In the genomic region with DNA sequence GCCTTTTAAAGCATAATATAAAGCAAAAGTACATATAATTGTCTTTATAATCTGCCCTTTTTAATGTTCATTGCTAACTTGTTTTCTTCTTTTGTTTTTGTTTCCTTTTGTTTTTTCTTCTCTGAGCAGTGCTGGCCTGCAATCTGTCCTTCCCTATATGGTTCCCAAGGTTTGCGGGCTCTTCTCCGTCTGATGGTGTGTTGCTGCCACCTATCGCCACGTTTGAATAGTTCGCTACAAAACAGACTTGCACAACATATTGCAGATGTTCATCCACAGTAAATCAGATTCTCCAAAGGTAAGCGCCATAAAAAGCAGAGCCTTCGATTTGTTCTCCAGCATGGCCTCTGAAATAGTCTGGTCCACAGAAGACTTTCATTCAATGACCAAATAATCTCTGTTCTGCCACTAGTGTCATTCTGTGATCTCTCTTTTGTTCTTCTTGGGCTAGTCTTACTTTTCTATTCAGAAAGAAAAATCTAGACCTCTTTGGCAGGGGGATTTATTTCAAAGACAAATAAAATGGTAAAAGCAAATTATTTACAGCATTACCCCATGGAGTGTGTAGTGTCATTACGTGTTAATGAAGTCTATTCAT, we compare ENCODE assay signal across 8 cellular contexts. TPM values are rescaled to one million over a fixed set of nuclear protein-coding genes. Genes with fewer than 3 reads are reported as not detected.
DNase-seq lines count a peak whose midpoint lies in the region; ATAC-seq and TF ChIP-seq lines count a peak whose summit lies in the region.

No MANE protein-coding gene starts in this region.

- no peaks in the 10 kb centered on the region for H3K36me3 ChIP-seq in stomach

- H3K4me1 ChIP-seq in stomach = no peaks in the 10 kb centered on the region

- TF ChIP-seq EP300 in stomach (IDR thresholded peaks at IDR 0.05) = no peak

- H3K27ac Mint-ChIP-seq in WTC11 (no peak overlapping the region), memory B cell (no peak overlapping the region)

- 2 to 6% (median 5%) methylated on average over 8 of the region's 8 CpGs for WGBS in stomach, 5 donors

- CTCF ChIA-PET in WTC11 (lab: Charles Lee) = no interaction called here

- ATAC-seq in GM19328 (IDR thresholded peaks at IDR 0.05; ENCODE audit: unreplicated experiment) (peak; percentile 81), HG03378 (IDR thresholded peaks at IDR 0.05; ENCODE audit: unreplicated experiment) (peak; percentile 94), WTC11 (peak; percentile 100), memory B cell (ENCODE audit: low read depth) (peak; percentile 64)

- TF ChIP-seq CTCF in WTC11 (IDR thresholded peaks at IDR 0.05) (peak; percentile 54), stomach (IDR thresholded peaks at IDR 0.05) (peak in 5 of 7 experiments; percentile 23 to 58 (median 46))

- H3K9me3 Mint-ChIP-seq in WTC11 (no peaks in the 10 kb centered on the region), memory B cell (no peaks in the 10 kb centered on the region)

- H3K36me3 Mint-ChIP-seq in WTC11 (no peaks in the 10 kb centered on the region), memory B cell (no peaks in the 10 kb centered on the region)

- TF ChIP-seq POLR2A in stomach (IDR thresholded peaks at IDR 0.05) = no peak

- DNase-seq in COLO668 (lab: John Stamatoyannopoulos, UW; ENCODE audit: unreplicated experiment) = peak; percentile 76
- DNase-seq in NCI-H2227 treated with DMSO at 0.1 percent for 48 hours (lab: John Stamatoyannopoulos, UW) = peak; percentile 92
- DNase-seq in WTC11 (ENCODE audit: low spot score) = peak; percentile 70
- DNase-seq in effector CD4-positive, alpha-beta T cell = peak; percentile 2
- DNase-seq in memory B cell (ENCODE audit: low spot score in 2 of 2) = peak in 1 of 2 donors; percentile 12
- peak; percentile 54 for DNase-seq in stomach

- H3K4me3 Mint-ChIP-seq in WTC11 (no peak overlapping the region), memory B cell (no peak overlapping the region)

- no peaks in the 10 kb centered on the region for H3K27me3 Mint-ChIP-seq in WTC11 (ENCODE audit: low read depth)
- H3K27me3 Mint-ChIP-seq in memory B cell = no peaks in the 10 kb centered on the region

- no peaks in the 10 kb centered on the region for H3K9me3 ChIP-seq in stomach

- H3K4me1 Mint-ChIP-seq in WTC11 (peaks cover 4% of the 10 kb centered on the region; the same call in 1 of the 2 replicates), memory B cell (peaks cover 4% of the 10 kb centered on the region)

- POLR2A ChIA-PET in WTC11 (lab: Charles Lee) = no interaction called here

- no peak overlapping the region for H3K27ac ChIP-seq in stomach

- intact Hi-C loops in stomach (cut with DNase I; ENCODE audit: low total_unique reads) = no loop called here

- H3K27me3 ChIP-seq in stomach = no peaks in the 10 kb centered on the region

- H3K4me3 ChIP-seq in stomach = no peak overlapping the region

TF ChIP-seq in WTC11, 78 proteins besides CTCF, POLR2A, EP300 and RAD21:
- TF ChIP-seq, protein P1, sequence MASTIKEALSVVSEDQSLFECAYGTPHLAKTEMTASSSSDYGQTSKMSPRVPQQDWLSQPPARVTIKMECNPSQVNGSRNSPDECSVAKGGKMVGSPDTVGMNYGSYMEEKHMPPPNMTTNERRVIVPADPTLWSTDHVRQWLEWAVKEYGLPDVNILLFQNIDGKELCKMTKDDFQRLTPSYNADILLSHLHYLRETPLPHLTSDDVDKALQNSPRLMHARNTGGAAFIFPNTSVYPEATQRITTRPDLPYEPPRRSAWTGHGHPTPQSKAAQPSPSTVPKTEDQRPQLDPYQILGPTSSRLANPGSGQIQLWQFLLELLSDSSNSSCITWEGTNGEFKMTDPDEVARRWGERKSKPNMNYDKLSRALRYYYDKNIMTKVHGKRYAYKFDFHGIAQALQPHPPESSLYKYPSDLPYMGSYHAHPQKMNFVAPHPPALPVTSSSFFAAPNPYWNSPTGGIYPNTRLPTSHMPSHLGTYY (CRISPR knock-in tag; IDR thresholded peaks at IDR 0.05) = no peak
- no peak for TF ChIP-seq ZNF219 (CRISPR knock-in tag; IDR thresholded peaks at IDR 0.05; ENCODE audit: borderline replicate concordance)
- TF ChIP-seq OVOL2 (CRISPR knock-in tag; IDR thresholded peaks at IDR 0.05; ENCODE audit: borderline replicate concordance) = no peak
- TF ChIP-seq FOXP1 (CRISPR knock-in tag; IDR thresholded peaks at IDR 0.05; ENCODE audit: borderline replicate concordance) = no peak
- TF ChIP-seq, protein P2, sequence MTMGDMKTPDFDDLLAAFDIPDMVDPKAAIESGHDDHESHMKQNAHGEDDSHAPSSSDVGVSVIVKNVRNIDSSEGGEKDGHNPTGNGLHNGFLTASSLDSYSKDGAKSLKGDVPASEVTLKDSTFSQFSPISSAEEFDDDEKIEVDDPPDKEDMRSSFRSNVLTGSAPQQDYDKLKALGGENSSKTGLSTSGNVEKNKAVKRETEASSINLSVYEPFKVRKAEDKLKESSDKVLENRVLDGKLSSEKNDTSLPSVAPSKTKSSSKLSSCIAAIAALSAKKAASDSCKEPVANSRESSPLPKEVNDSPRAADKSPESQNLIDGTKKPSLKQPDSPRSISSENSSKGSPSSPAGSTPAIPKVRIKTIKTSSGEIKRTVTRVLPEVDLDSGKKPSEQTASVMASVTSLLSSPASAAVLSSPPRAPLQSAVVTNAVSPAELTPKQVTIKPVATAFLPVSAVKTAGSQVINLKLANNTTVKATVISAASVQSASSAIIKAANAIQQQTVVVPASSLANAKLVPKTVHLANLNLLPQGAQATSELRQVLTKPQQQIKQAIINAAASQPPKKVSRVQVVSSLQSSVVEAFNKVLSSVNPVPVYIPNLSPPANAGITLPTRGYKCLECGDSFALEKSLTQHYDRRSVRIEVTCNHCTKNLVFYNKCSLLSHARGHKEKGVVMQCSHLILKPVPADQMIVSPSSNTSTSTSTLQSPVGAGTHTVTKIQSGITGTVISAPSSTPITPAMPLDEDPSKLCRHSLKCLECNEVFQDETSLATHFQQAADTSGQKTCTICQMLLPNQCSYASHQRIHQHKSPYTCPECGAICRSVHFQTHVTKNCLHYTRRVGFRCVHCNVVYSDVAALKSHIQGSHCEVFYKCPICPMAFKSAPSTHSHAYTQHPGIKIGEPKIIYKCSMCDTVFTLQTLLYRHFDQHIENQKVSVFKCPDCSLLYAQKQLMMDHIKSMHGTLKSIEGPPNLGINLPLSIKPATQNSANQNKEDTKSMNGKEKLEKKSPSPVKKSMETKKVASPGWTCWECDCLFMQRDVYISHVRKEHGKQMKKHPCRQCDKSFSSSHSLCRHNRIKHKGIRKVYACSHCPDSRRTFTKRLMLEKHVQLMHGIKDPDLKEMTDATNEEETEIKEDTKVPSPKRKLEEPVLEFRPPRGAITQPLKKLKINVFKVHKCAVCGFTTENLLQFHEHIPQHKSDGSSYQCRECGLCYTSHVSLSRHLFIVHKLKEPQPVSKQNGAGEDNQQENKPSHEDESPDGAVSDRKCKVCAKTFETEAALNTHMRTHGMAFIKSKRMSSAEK (CRISPR knock-in tag; IDR thresholded peaks at IDR 0.05; ENCODE audit: borderline replicate concordance) = no peak
- TF ChIP-seq NFYB (CRISPR knock-in tag; conservative IDR thresholded peaks at IDR 0.05; ENCODE audit: low read depth) = no peak
- TF ChIP-seq KAT7 (CRISPR knock-in tag; IDR thresholded peaks at IDR 0.05; ENCODE audit: borderline replicate concordance) = no peak
- no peak for TF ChIP-seq JAZF1 (CRISPR knock-in tag; IDR thresholded peaks at IDR 0.05)
- no peak for TF ChIP-seq ZNF396 (CRISPR knock-in tag; IDR thresholded peaks at IDR 0.05; ENCODE audit: borderline replicate concordance)
- TF ChIP-seq, protein P3, sequence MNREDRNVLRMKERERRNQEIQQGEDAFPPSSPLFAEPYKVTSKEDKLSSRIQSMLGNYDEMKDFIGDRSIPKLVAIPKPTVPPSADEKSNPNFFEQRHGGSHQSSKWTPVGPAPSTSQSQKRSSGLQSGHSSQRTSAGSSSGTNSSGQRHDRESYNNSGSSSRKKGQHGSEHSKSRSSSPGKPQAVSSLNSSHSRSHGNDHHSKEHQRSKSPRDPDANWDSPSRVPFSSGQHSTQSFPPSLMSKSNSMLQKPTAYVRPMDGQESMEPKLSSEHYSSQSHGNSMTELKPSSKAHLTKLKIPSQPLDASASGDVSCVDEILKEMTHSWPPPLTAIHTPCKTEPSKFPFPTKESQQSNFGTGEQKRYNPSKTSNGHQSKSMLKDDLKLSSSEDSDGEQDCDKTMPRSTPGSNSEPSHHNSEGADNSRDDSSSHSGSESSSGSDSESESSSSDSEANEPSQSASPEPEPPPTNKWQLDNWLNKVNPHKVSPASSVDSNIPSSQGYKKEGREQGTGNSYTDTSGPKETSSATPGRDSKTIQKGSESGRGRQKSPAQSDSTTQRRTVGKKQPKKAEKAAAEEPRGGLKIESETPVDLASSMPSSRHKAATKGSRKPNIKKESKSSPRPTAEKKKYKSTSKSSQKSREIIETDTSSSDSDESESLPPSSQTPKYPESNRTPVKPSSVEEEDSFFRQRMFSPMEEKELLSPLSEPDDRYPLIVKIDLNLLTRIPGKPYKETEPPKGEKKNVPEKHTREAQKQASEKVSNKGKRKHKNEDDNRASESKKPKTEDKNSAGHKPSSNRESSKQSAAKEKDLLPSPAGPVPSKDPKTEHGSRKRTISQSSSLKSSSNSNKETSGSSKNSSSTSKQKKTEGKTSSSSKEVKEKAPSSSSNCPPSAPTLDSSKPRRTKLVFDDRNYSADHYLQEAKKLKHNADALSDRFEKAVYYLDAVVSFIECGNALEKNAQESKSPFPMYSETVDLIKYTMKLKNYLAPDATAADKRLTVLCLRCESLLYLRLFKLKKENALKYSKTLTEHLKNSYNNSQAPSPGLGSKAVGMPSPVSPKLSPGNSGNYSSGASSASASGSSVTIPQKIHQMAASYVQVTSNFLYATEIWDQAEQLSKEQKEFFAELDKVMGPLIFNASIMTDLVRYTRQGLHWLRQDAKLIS (CRISPR knock-in tag; IDR thresholded peaks at IDR 0.05; ENCODE audit: borderline replicate concordance) = no peak
- TF ChIP-seq JUN (CRISPR knock-in tag; IDR thresholded peaks at IDR 0.05) = no peak
- no peak for TF ChIP-seq PRRX2 (CRISPR knock-in tag; IDR thresholded peaks at IDR 0.05)
- no peak for TF ChIP-seq GABPB1 (CRISPR knock-in tag; IDR thresholded peaks at IDR 0.05)
- TF ChIP-seq TEAD4 (CRISPR knock-in tag; IDR thresholded peaks at IDR 0.05) = no peak
- no peak for TF ChIP-seq HMGA2 (CRISPR knock-in tag; IDR thresholded peaks at IDR 0.05)
- TF ChIP-seq FOXK1 (CRISPR knock-in tag; IDR thresholded peaks at IDR 0.05) = no peak
- TF ChIP-seq NFE2L1 (CRISPR knock-in tag; IDR thresholded peaks at IDR 0.05) = no peak
- TF ChIP-seq, protein P4, sequence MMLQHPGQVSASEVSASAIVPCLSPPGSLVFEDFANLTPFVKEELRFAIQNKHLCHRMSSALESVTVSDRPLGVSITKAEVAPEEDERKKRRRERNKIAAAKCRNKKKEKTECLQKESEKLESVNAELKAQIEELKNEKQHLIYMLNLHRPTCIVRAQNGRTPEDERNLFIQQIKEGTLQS (CRISPR knock-in tag; conservative IDR thresholded peaks at IDR 0.05) = no peak

RNA-seq across cellular contexts. Expression of a gene that starts 33.5 kb away (rescaled TPM):
- total RNA-seq in WTC11 (2021) (0.07 TPM in 1 of 3 replicates, not detected in the others), stomach (not detected)
- not detected for polyA plus RNA-seq in stomach
